In the genomic region with DNA sequence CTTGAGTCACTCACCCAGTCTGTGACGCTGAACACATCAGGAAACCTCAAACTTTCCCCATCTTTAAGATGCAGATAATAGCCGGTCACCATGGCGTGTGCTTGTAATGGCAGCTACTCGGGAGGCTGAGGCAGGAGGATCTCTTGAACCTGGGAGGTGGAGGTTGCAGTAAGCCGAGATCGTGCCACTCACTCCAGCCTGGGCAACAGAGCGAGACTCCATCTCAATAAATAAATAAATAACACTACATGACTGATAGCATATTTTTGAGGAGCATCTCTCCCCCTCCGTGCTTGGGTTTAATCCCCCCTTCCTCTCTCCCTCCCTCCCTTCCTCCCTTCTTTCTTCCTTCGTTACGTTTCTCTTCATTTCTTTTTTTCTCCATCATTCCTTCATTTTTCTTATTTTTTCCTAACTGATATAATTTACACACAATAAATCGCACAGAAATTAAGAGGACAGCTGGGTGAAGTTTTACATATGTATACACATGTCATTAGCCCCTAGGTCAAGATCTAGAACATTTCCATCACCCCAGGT, we compare ENCODE assay signal across 1 cellular context.
TF ChIP-seq lines count a peak whose summit lies in the region.

No MANE protein-coding gene starts in this region.

TF ChIP-seq in WTC11, 78 proteins besides CTCF, POLR2A, EP300 and RAD21 (continued from another document):
- TF ChIP-seq, protein P1, sequence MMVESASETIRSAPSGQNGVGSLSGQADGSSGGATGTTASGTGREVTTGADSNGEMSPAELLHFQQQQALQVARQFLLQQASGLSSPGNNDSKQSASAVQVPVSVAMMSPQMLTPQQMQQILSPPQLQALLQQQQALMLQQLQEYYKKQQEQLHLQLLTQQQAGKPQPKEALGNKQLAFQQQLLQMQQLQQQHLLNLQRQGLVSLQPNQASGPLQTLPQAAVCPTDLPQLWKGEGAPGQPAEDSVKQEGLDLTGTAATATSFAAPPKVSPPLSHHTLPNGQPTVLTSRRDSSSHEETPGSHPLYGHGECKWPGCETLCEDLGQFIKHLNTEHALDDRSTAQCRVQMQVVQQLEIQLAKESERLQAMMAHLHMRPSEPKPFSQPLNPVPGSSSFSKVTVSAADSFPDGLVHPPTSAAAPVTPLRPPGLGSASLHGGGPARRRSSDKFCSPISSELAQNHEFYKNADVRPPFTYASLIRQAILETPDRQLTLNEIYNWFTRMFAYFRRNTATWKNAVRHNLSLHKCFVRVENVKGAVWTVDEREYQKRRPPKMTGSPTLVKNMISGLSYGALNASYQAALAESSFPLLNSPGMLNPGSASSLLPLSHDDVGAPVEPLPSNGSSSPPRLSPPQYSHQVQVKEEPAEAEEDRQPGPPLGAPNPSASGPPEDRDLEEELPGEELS (CRISPR knock-in tag; IDR thresholded peaks at IDR 0.05), result no peak
- TF ChIP-seq MYBL2 (CRISPR knock-in tag; IDR thresholded peaks at IDR 0.05), result no peak
- TF ChIP-seq HMGA2 (CRISPR knock-in tag; IDR thresholded peaks at IDR 0.05), result no peak
- TF ChIP-seq AFF4 (CRISPR knock-in tag; IDR thresholded peaks at IDR 0.05; ENCODE audit: borderline replicate concordance), result no peak
- no peak for TF ChIP-seq ZNF138 (CRISPR knock-in tag; conservative IDR thresholded peaks at IDR 0.05)
